34 cellular contexts compared by ENCODE assay signal in genomic region chr3:5732081-5732480, GRCh38.
"Had no signal": no experiment of that assay in that cellular context is flagged by ENCODE, and none has a peak within 500 bp of the region (broad histone marks: within the 10 kb centered on the region; RNA-seq: fewer than 3 reads in every experiment).

No MANE protein-coding gene starts in this region.

- H3K4me1 ChIP-seq: adrenal gland, body of pancreas, breast epithelium had no signal

- FAIRE-seq: astrocyte, colon, TTC549 had no signal

- H3K27me3 ChIP-seq: adrenal gland, body of pancreas, brain microvascular endothelial cell, breast epithelium had no signal

- H3K36me3 ChIP-seq: adrenal gland, brain microvascular endothelial cell, breast epithelium had no signal

- H3K4me3 ChIP-seq: adrenal gland, body of pancreas, breast epithelium had no signal

- DNase-seq: activated B cell treated with CpG ODN at 0.5 μM for 24 hours; activated CD4-positive, alpha-beta memory T cell treated with anti-CD3 and anti-CD28 coated beads for 36 hours; activated CD4-positive, alpha-beta T cell treated with anti-CD3 and anti-CD28 coated beads for 4 hours; activated CD4-positive, alpha-beta T cell treated with anti-CD3 and anti-CD28 coated beads, Interleukin-2, amount 10 ng/mL, durations not matched to agents 24 days and 14 days; activated CD4-positive, alpha-beta T cell treated with anti-CD3 and anti-CD28 coated beads, Interleukin-2, amount 50 U/mL, for 1 hour; activated CD4-positive, alpha-beta T cell treated with anti-CD3 and anti-CD28 coated beads, Interleukin-2, amount 50 U/mL, for 4 hours; activated CD4-positive, CD25-positive, alpha-beta regulatory T cell treated with anti-CD3 and anti-CD28 coated beads, Interleukin-2, amount 50 U/mL, for 72 hours; activated CD8-positive, alpha-beta memory T cell treated with anti-CD3 and anti-CD28 coated beads, Interleukin-2, amount 50 U/mL, for 4 hours; activated CD8-positive, alpha-beta T cell treated with anti-CD3 and anti-CD28 coated beads for 36 hours; activated effector memory CD4-positive, alpha-beta T cell treated with anti-CD3 and anti-CD28 coated beads, Interleukin-2, amount 50 U/mL, for 16 hours; activated gamma-delta T cell treated with Interleukin-2 at 50 U/mL for 16 hours; activated naive CD4-positive, alpha-beta T cell; activated naive CD4-positive, alpha-beta T cell treated with anti-CD3 and anti-CD28 coated beads for 36 hours; activated naive CD4-positive, alpha-beta T cell treated with anti-CD3 and anti-CD28 coated beads, Interleukin-2, amount 50 U/mL, for 16 hours; activated naive CD8-positive, alpha-beta T cell treated with anti-CD3 and anti-CD28 coated beads for 36 hours; activated T-cell treated with anti-CD3 and anti-CD28 coated beads for 4 hours; activated T-cell treated with anti-CD3 and anti-CD28 coated beads, Interleukin-2, amount 50 U/mL, for 1 hour; activated T-cell treated with anti-CD3 and anti-CD28 coated beads, Interleukin-2, amount 50 U/mL, for 4 hours; activated T-cell treated with anti-CD3 and anti-CD28 coated beads, Interleukin-2, amount 50 U/mL, for 72 hours; adrenal gland; amniotic stem cell; aorta; body of pancreas; brain microvascular endothelial cell; central memory CD4-positive, alpha-beta T cell; T-helper 2 cell; T-helper 9 cell had no signal

- H3K27ac ChIP-seq: adrenal gland, body of pancreas, brain microvascular endothelial cell, breast epithelium, VCaP had no signal

- H3K9me3 ChIP-seq: adrenal gland, body of pancreas, breast epithelium had no signal

- ATAC-seq: activated CD8-positive, alpha-beta T cell treated with anti-CD3 and anti-CD28 coated beads for 36 hours; activated naive CD4-positive, alpha-beta T cell treated with anti-CD3 and anti-CD28 coated beads, Interleukin-2, amount 50 U/mL, for 72 hours; activated T-cell treated with anti-CD3 and anti-CD28 coated beads, Interleukin-2, amount 50 U/mL, for 4 hours; activated T-cell treated with anti-CD3 and anti-CD28 coated beads, Interleukin-2, amount 50 U/mL, for 72 hours; activated T-helper 17 cell treated with anti-CD3 and anti-CD28 coated beads, Interleukin-2, amount 50 U/mL, for 72 hours; body of pancreas had no signal
